11 cellular contexts compared by ENCODE assay signal in genomic region chr3:49616491-49616941, GRCh38. TPM values are rescaled to one million over a fixed set of nuclear protein-coding genes. Genes with fewer than 3 reads are reported as not detected.
DNase-seq lines count a peak whose midpoint lies in the region; ATAC-seq, FAIRE-seq and TF ChIP-seq lines count a peak whose summit lies in the region.
"Had no signal": no experiment of that assay in that cellular context is flagged by ENCODE, and none has a peak within 500 bp of the region (broad histone marks: within the 10 kb centered on the region; RNA-seq: fewer than 3 reads in every experiment).

No MANE protein-coding gene starts in this region.

- H3K4me3 ChIP-seq in BJ (ENCODE audit: low read depth, low read length): no peak overlapping the region
- no peak overlapping the region for H3K4me3 ChIP-seq in fibroblast of lung (replicated peaks in 1 of 4; ENCODE audit: control extremely low read depth in 1 of 4, insufficient read depth in 1 of 4, low read depth in 3 of 4, low read length in 4 of 4)
- no peak overlapping the region for H3K4me3 ChIP-seq in neuronal stem cell (ENCODE audit: low read length in 2 of 2)
- H3K4me3 ChIP-seq in heart right ventricle: no peak overlapping the region
- H3K4me3 ChIP-seq in PC-3 (ENCODE audit: low read length): no peak overlapping the region
- H3K4me3 ChIP-seq: sigmoid colon had no signal

- peak; percentile 76 for FAIRE-seq in RCC 7860 (lab: Jason Lieb, UNC)

- H3K27me3 ChIP-seq in BJ (ENCODE audit: control insufficient read depth, insufficient read depth, low read length) (peaks cover 2% of the 10 kb centered on the region; the same call in 1 of the 2 replicates), fibroblast of lung (ENCODE audit: control insufficient read depth, insufficient read depth, low read length) (peaks cover 8% of the 10 kb centered on the region), neuronal stem cell (ENCODE audit: control insufficient read depth in 3 of 3, insufficient read depth in 3 of 3, low read depth in 1 of 3, low read length in 3 of 3) (no peaks in the 10 kb centered on the region), heart right ventricle (no peaks in the 10 kb centered on the region), PC-3 (ENCODE audit: low read length) (no peaks in the 10 kb centered on the region)
- H3K27me3 ChIP-seq: sigmoid colon had no signal

- no peaks in the 10 kb centered on the region for H3F3A ChIP-seq in PC-3 (ENCODE audit: low read length, unreplicated experiment)

- WGBS in neuronal stem cell (ENCODE audit: extremely low coverage in 2 of 2, insufficient read length in 2 of 2, insufficient replicate concordance in 1 of 2), 2 donors: no CpG with 5 or more reads among the region's 6 CpGs
- WGBS in heart right ventricle, 2 donors: 66 to 67% methylated on average over 6 of the region's 6 CpGs

- intact Hi-C loops in heart right ventricle (cut with DNase I) (no loop called here), PC-3 (cut with micrococcal nuclease) (no loop called here)

- CTCF ChIA-PET in BJ (lab: Yijun Ruan, JAX) (interaction anchor here (0.8 to 1.4 kb wide), 2 partner anchors 50 to 77 kb away, joined by 3 read pairs; no protein-coding TSS in a partner anchor), PC-3 (lab: Charles Lee) (no interaction called here)

- H3K9me2 ChIP-seq in PC-3 (replicated peaks; ENCODE audit: low read length): no peaks in the 10 kb centered on the region

- H2BK12ac ChIP-seq in neuronal stem cell (ENCODE audit: low read length): no peak overlapping the region

- TF ChIP-seq CTCF in BJ (IDR thresholded peaks at IDR 0.05; ENCODE audit: insufficient read depth, low read depth, low read length): no peak
- TF ChIP-seq CTCF in fibroblast of lung (conservative IDR thresholded peaks at IDR 0.05 in 1 of 2, IDR thresholded peaks at IDR 0.05 in 1 of 2; ENCODE audit: low read depth in 1 of 2, low read length in 2 of 2): no peak
- no peak for TF ChIP-seq CTCF in heart right ventricle (IDR thresholded peaks at IDR 0.05)
- no peak for TF ChIP-seq CTCF in PC-3 (conservative IDR thresholded peaks at IDR 0.05; ENCODE audit: low read depth, low read length)

- H3K9ac ChIP-seq in fibroblast of lung (ENCODE audit: insufficient read depth, low read length) (no peak overlapping the region), neuronal stem cell (ENCODE audit: low read depth, low read length, poor library complexity) (no peak overlapping the region), PC-3 (ENCODE audit: low read length) (no peak overlapping the region)

- POLR2A ChIA-PET in BJ (lab: Charles Lee) (no interaction called here), PC-3 (lab: Charles Lee; ENCODE audit: unreplicated experiment) (no interaction called here)

- no peak for ATAC-seq in heart right ventricle
- ATAC-seq in PC-3: no peak
- no peak for ATAC-seq in GM18520 (IDR thresholded peaks at IDR 0.05; ENCODE audit: unreplicated experiment)

- H4K8ac ChIP-seq in neuronal stem cell (ENCODE audit: low read depth, low read length): no peak overlapping the region

- no peak overlapping the region for H2BK120ac ChIP-seq in neuronal stem cell (ENCODE audit: low read depth, low read length)

- no peak overlapping the region for H3K14ac ChIP-seq in neuronal stem cell (ENCODE audit: low read length)

- H3K23ac ChIP-seq in neuronal stem cell (ENCODE audit: low read depth, low read length, poor library complexity): no peak overlapping the region

- no peaks in the 10 kb centered on the region for H3K79me2 ChIP-seq in fibroblast of lung (ENCODE audit: control insufficient read depth, insufficient read depth, low read length)
- H3K79me2 ChIP-seq in PC-3 (ENCODE audit: low read length): no peaks in the 10 kb centered on the region

- H3K4me1 ChIP-seq in fibroblast of lung (ENCODE audit: control insufficient read depth, extremely low read depth, insufficient read depth, low read length) (no peaks in the 10 kb centered on the region), neuronal stem cell (ENCODE audit: control insufficient read depth in 2 of 2, insufficient read depth in 1 of 2, low read depth in 1 of 2, low read length in 2 of 2) (peaks cover 7 to 17% of the 10 kb centered on the region in 2 donors), heart right ventricle (no peaks in the 10 kb centered on the region), PC-3 (ENCODE audit: insufficient read depth, low read length) (no peaks in the 10 kb centered on the region)
- H3K4me1 ChIP-seq: sigmoid colon had no signal

- H3K18ac ChIP-seq in neuronal stem cell (ENCODE audit: low read length): peak overlapping the region; percentile 13

- no peaks in the 10 kb centered on the region for H3K79me1 ChIP-seq in neuronal stem cell (ENCODE audit: low read depth, low read length)

- DNase-seq in BJ (ENCODE audit: low read depth) (peak; percentile 18), RCC 7860 (ENCODE audit: low spot score) (peak; percentile 57), fibroblast of lung (ENCODE audit: low read depth in 2 of 2) (peak; percentile 28 to 83), neuronal stem cell (ENCODE audit: low spot score) (no peak), heart right ventricle (no peak), PC-3 (no peak)
- no peak for DNase-seq in stimulated activated naive CD4-positive, alpha-beta T cell treated with Interleukin-2 at 50 U/mL for 16 hours (lab: John Stamatoyannopoulos, UW)
- DNase-seq: CD4-positive, CD25-positive, alpha-beta regulatory T cell; NCI-H774; sigmoid colon had no signal

- H3K4ac ChIP-seq in neuronal stem cell (ENCODE audit: low read length): no peak overlapping the region

- H2AFZ ChIP-seq in fibroblast of lung (ENCODE audit: low read length) (no peak overlapping the region), neuronal stem cell (ENCODE audit: low read length) (peak overlapping the region; percentile 92), PC-3 (ENCODE audit: low read length) (no peak overlapping the region)

- H3K36me3 ChIP-seq in BJ (ENCODE audit: control insufficient read depth, insufficient read depth, low read length) (no peaks in the 10 kb centered on the region), fibroblast of lung (ENCODE audit: control insufficient read depth, insufficient read depth, low read length) (no peaks in the 10 kb centered on the region), neuronal stem cell (replicated peaks in 1 of 2; ENCODE audit: control insufficient read depth in 2 of 2, insufficient read depth in 2 of 2, low read length in 2 of 2) (no peaks in the 10 kb centered on the region), heart right ventricle (no peaks in the 10 kb centered on the region), PC-3 (ENCODE audit: low read depth, low read length) (no peaks in the 10 kb centered on the region)
- H3K36me3 ChIP-seq: sigmoid colon had no signal

- H2BK15ac ChIP-seq in neuronal stem cell (ENCODE audit: low read length): no peak overlapping the region

- no peak overlapping the region for H2BK5ac ChIP-seq in neuronal stem cell (ENCODE audit: low read length)

- no peak overlapping the region for H4K91ac ChIP-seq in neuronal stem cell (ENCODE audit: low read depth, low read length, poor library complexity)

- H3K27ac ChIP-seq in fibroblast of lung (ENCODE audit: insufficient read depth, low read length) (no peak overlapping the region), neuronal stem cell (replicated peaks; ENCODE audit: low read length) (peak overlapping the region; percentile 58), heart right ventricle (no peak overlapping the region), PC-3 (ENCODE audit: low read length) (no peak overlapping the region)
- H3K27ac ChIP-seq: sigmoid colon had no signal

- H2AK5ac ChIP-seq in neuronal stem cell (ENCODE audit: low read depth, low read length): no peak overlapping the region

- no TSS peak for BruUV-seq in PC-3 (replicated peaks; lab: Mats Ljungman, UMichigan)

- H4K20me1 ChIP-seq in fibroblast of lung (ENCODE audit: control insufficient read depth, extremely low read depth, insufficient read depth, low read length) (no peaks in the 10 kb centered on the region), PC-3 (ENCODE audit: low read length) (no peaks in the 10 kb centered on the region)

- H3K4me2 ChIP-seq in fibroblast of lung (ENCODE audit: extremely low read depth, insufficient read depth, low read length) (no peak overlapping the region), neuronal stem cell (ENCODE audit: insufficient read depth, low read length, poor library complexity, severe bottlenecking) (no peak overlapping the region), PC-3 (ENCODE audit: low read length) (no peak overlapping the region)

- H3K9me3 ChIP-seq in fibroblast of lung (ENCODE audit: control insufficient read depth, insufficient read depth, low read depth, low read length): no peaks in the 10 kb centered on the region
- peaks cover 0 to 4% of the 10 kb centered on the region in 2 donors for H3K9me3 ChIP-seq in neuronal stem cell (replicated peaks in 1 of 2; ENCODE audit: control insufficient read depth in 2 of 2, insufficient read depth in 1 of 2, low read depth in 1 of 2, low read length in 2 of 2)
- H3K9me3 ChIP-seq in heart right ventricle: peaks cover 0 to 9% (median 0%) of the 10 kb centered on the region in 11 donors
- no peaks in the 10 kb centered on the region for H3K9me3 ChIP-seq in PC-3 (ENCODE audit: low read length)
- H3K9me3 ChIP-seq: sigmoid colon had no signal

RNA-seq across cellular contexts. Expression of gene APEH, which starts 57.6 kb away (rescaled TPM):
- polyA plus RNA-seq in BJ (2011; rRNA removed) (105 and 165 TPM in 2 replicates), fibroblast of lung (52.6 and 75.7 TPM in 2 replicates), heart right ventricle (10 to 100 TPM; 18.2 to 65.7 TPM)
- 137 and 228 TPM in 2 replicates for polyA minus RNA-seq in BJ (2011; rRNA and poly(A)+ RNA removed)
- total RNA-seq in fibroblast of lung (110 and 137 TPM in 2 replicates), heart right ventricle (100 to 1,000 TPM; 101 to 140 (median 110) TPM), PC-3 (2014; rRNA removed) (236 and 246 TPM in 2 replicates)
- 83.9 and 131 TPM in 2 replicates for polyA plus RNA-seq in fibroblast of lung (2012)
- polyA minus RNA-seq in fibroblast of lung (ENCODE audit: low replicate concordance): 184 and 328 TPM in 2 replicates
- 50.1 TPM for polyA plus RNA-seq in neuronal stem cell (2013, experiment 1 of 2)
- 46.8 TPM for polyA plus RNA-seq in neuronal stem cell (2013, experiment 2 of 2)

Comparison
In these comparisons a context has a peak if more than half of its experiments do, and no peak if none do; other contexts are left out.
1. DNase-seq: peak in BJ (single experiment), RCC 7860 (single experiment) and fibroblast of lung (2 of 2); none in neuronal stem cell (single experiment), heart right ventricle (0 of 2), stimulated activated naive CD4-positive, alpha-beta T cell treated with Interleukin-2 at 50 U/mL for 16 hours (single experiment) and PC-3 (single experiment).